ENCODE assay signal across 7 cellular contexts in genomic region chr12:31323466-31324115, GRCh38. TPM values are rescaled to one million over a fixed set of nuclear protein-coding genes. Genes with fewer than 3 reads are reported as not detected.
A peak's percentile ranks its signal among the peaks of the same experiment; 100 is the strongest.
DNase-seq lines count a peak whose midpoint lies in the region; ATAC-seq, FAIRE-seq and TF ChIP-seq lines count a peak whose summit lies in the region.

No MANE protein-coding gene starts in this region.

- DNase-seq in GM18507 (ENCODE audit: extremely low spot score, insufficient read length, low read depth) (no peak), HFFc6 (peak; percentile 25), NCI-H2171 (lab: John Stamatoyannopoulos, UW) (peak; percentile 52), fibroblast of lung (ENCODE audit: low read depth in 2 of 2) (peak in 1 of 2 donors; percentile 21), uterus (peak in 1 of 2 donors; percentile 49)
- DNase-seq in activated CD8-positive, alpha-beta memory T cell treated with anti-CD3 and anti-CD28 coated beads, Interleukin-2, amount 10 ng/mL, durations not matched to agents 7 days and 5 days, result peak; percentile 76

- CTCF ChIA-PET in activated CD8-positive, alpha-beta memory T cell treated with anti-CD3 and anti-CD28 coated beads, Interleukin-2, amount 10 ng/mL, durations not matched to agents 7 days and 5 days (lab: Charles Lee), result interaction anchor here (1.5 kb wide), 1 partner anchor 39 kb away, joined by 3 read pairs; no protein-coding TSS in a partner anchor

- TF ChIP-seq CTCF in HFFc6 (IDR thresholded peaks at IDR 0.05) (no peak), fibroblast of lung (conservative IDR thresholded peaks at IDR 0.05 in 1 of 2, IDR thresholded peaks at IDR 0.05 in 1 of 2; ENCODE audit: low read depth in 1 of 2, low read length in 2 of 2) (no peak), parathyroid adenoma (IDR thresholded peaks at IDR 0.05) (no peak), uterus (IDR thresholded peaks at IDR 0.05) (no peak)

- peak; percentile 47 for FAIRE-seq in GM18507 (lab: Jason Lieb, UNC)

- TF ChIP-seq POLR2A in uterus (IDR thresholded peaks at IDR 0.05), result no peak

- H3K9ac ChIP-seq in fibroblast of lung (ENCODE audit: insufficient read depth, low read length), result peak overlapping the region; percentile 75
- peak overlapping the region; percentile 38 for H3K9ac ChIP-seq in parathyroid adenoma

- H3K36me3 ChIP-seq in fibroblast of lung (ENCODE audit: control insufficient read depth, insufficient read depth, low read length) (no peaks in the 10 kb centered on the region), parathyroid adenoma (ENCODE audit: control insufficient read depth, insufficient read depth, low read length) (no peaks in the 10 kb centered on the region), uterus (no peaks in the 10 kb centered on the region)

- H3K4me1 Mint-ChIP-seq in HFFc6 (ENCODE audit: low read depth), result peaks cover 47% of the 10 kb centered on the region
- H3K4me1 Mint-ChIP-seq in activated CD8-positive, alpha-beta memory T cell treated with anti-CD3 and anti-CD28 coated beads, Interleukin-2, amount 10 ng/mL, durations not matched to agents 7 days and 5 days, result peaks cover 50% of the 10 kb centered on the region

- H3K79me2 ChIP-seq in fibroblast of lung (ENCODE audit: control insufficient read depth, insufficient read depth, low read length), result peaks cover 41% of the 10 kb centered on the region
- H3K79me2 ChIP-seq in parathyroid adenoma, result peaks cover 21% of the 10 kb centered on the region

- H3K36me3 Mint-ChIP-seq in HFFc6 (ENCODE audit: low read depth), result peaks cover 4% of the 10 kb centered on the region; the same call in 1 of the 2 replicates
- H3K36me3 Mint-ChIP-seq in activated CD8-positive, alpha-beta memory T cell treated with anti-CD3 and anti-CD28 coated beads, Interleukin-2, amount 10 ng/mL, durations not matched to agents 7 days and 5 days, result peaks cover 10% of the 10 kb centered on the region

- no peaks in the 10 kb centered on the region for H3K9me3 Mint-ChIP-seq in HFFc6
- no peaks in the 10 kb centered on the region for H3K9me3 Mint-ChIP-seq in activated CD8-positive, alpha-beta memory T cell treated with anti-CD3 and anti-CD28 coated beads, Interleukin-2, amount 10 ng/mL, durations not matched to agents 7 days and 5 days (ENCODE audit: low read depth)

- H3K4me3 ChIP-seq in fibroblast of lung (replicated peaks in 1 of 4; ENCODE audit: control extremely low read depth in 1 of 4, insufficient read depth in 1 of 4, low read depth in 3 of 4, low read length in 4 of 4) (peak overlapping the region; percentile 69 to 75 (median 71)), parathyroid adenoma (ENCODE audit: low read depth, low read length) (peak overlapping the region; percentile 93), uterus (peak overlapping the region; percentile 70 to 91)

- no peaks in the 10 kb centered on the region for H3K27me3 ChIP-seq in fibroblast of lung (ENCODE audit: control insufficient read depth, insufficient read depth, low read length)
- H3K27me3 ChIP-seq in parathyroid adenoma (ENCODE audit: control insufficient read depth, insufficient read depth, low read length), result no peaks in the 10 kb centered on the region
- H3K27me3 ChIP-seq in uterus, result no peaks in the 10 kb centered on the region

- peak overlapping the region; percentile 77 for H3K27ac Mint-ChIP-seq in HFFc6
- peak overlapping the region; percentile 100 for H3K27ac Mint-ChIP-seq in activated CD8-positive, alpha-beta memory T cell treated with anti-CD3 and anti-CD28 coated beads, Interleukin-2, amount 10 ng/mL, durations not matched to agents 7 days and 5 days

- H3K27me3 Mint-ChIP-seq in HFFc6 (ENCODE audit: insufficient read depth), result peaks cover 7% of the 10 kb centered on the region; the same call in 1 of the 2 replicates
- H3K27me3 Mint-ChIP-seq in activated CD8-positive, alpha-beta memory T cell treated with anti-CD3 and anti-CD28 coated beads, Interleukin-2, amount 10 ng/mL, durations not matched to agents 7 days and 5 days, result no peaks in the 10 kb centered on the region

- H4K20me1 ChIP-seq in fibroblast of lung (ENCODE audit: control insufficient read depth, extremely low read depth, insufficient read depth, low read length), result no peaks in the 10 kb centered on the region

- no peaks in the 10 kb centered on the region for H3K9me3 ChIP-seq in fibroblast of lung (ENCODE audit: control insufficient read depth, insufficient read depth, low read depth, low read length)
- no peaks in the 10 kb centered on the region for H3K9me3 ChIP-seq in parathyroid adenoma (ENCODE audit: control insufficient read depth, low read length)
- no peaks in the 10 kb centered on the region for H3K9me3 ChIP-seq in uterus

- ATAC-seq in activated CD8-positive, alpha-beta memory T cell treated with anti-CD3 and anti-CD28 coated beads, Interleukin-2, amount 10 ng/mL, durations not matched to agents 7 days and 5 days, result peak; percentile 24

- peak overlapping the region; percentile 83 for H3K27ac ChIP-seq in fibroblast of lung (ENCODE audit: insufficient read depth, low read length)
- H3K27ac ChIP-seq in parathyroid adenoma, result peak overlapping the region; percentile 92
- H3K27ac ChIP-seq in uterus, result peak overlapping the region; percentile 97 to 98

- H3K4me1 ChIP-seq in fibroblast of lung (ENCODE audit: control insufficient read depth, extremely low read depth, insufficient read depth, low read length) (no peaks in the 10 kb centered on the region), parathyroid adenoma (peaks cover 14% of the 10 kb centered on the region), uterus (no peaks in the 10 kb centered on the region)

- intact Hi-C loops in uterus (cut with DNase I; ENCODE audit: low total_unique reads), result no loop called here

- peak overlapping the region; percentile 99 for H3K4me3 Mint-ChIP-seq in HFFc6
- H3K4me3 Mint-ChIP-seq in activated CD8-positive, alpha-beta memory T cell treated with anti-CD3 and anti-CD28 coated beads, Interleukin-2, amount 10 ng/mL, durations not matched to agents 7 days and 5 days, result peak overlapping the region; percentile 99

- H3K4me2 ChIP-seq in fibroblast of lung (ENCODE audit: extremely low read depth, insufficient read depth, low read length), result peak overlapping the region; percentile 92
- peak overlapping the region; percentile 96 for H3K4me2 ChIP-seq in parathyroid adenoma (ENCODE audit: low read length)

- H2AFZ ChIP-seq in fibroblast of lung (ENCODE audit: low read length) (peak overlapping the region; percentile 12), parathyroid adenoma (peak overlapping the region; percentile 93)

RNA-seq across cellular contexts. Expression of gene SINHCAF, which starts 2.4 kb away (rescaled TPM):
- total RNA-seq in HFFc6 (2021; fragmentation: NEBNext Ultra II Directional; extraction: Animal tissue kit (Norgen Biotek cat#: 25700)), result 10 to 100 TPM; 10.3 to 24.5 (median 16.0) TPM
- 100 to 1,000 TPM in 1 of 2 experiments, 10 to 100 TPM in 1; 78.5 to 120 TPM for total RNA-seq in activated CD8-positive, alpha-beta memory T cell treated with anti-CD3 and anti-CD28 coated beads, Interleukin-2, amount 10 ng/mL, durations not matched to agents 7 days and 5 days
- total RNA-seq in fibroblast of lung (13.2 and 14.4 TPM in 2 replicates), uterus (100 to 1,000 TPM in 2 of 4 donors, 10 to 100 TPM in 2; 26.1 to 237 (median 109) TPM)
- 12.3 and 16.4 TPM in 2 replicates for polyA plus RNA-seq in fibroblast of lung
- polyA plus RNA-seq in fibroblast of lung (2012), result 6.2 and 9.5 TPM in 2 replicates
- 0.89 and 4.7 TPM in 2 replicates for polyA minus RNA-seq in fibroblast of lung (ENCODE audit: low replicate concordance)
